In genomic region chr2:207071820-207072219, GRCh38 we compare ENCODE assay signal across 30 cellular contexts.
DNase-seq lines count a peak whose midpoint lies in the region; ATAC-seq, FAIRE-seq and TF ChIP-seq lines count a peak whose summit lies in the region.
"Had no signal": no experiment of that assay in that cellular context is flagged by ENCODE, and none has a peak within 500 bp of the region (broad histone marks: within the 10 kb centered on the region; RNA-seq: fewer than 3 reads in every experiment).

No MANE protein-coding gene starts in this region.

- intact Hi-C loops in activated CD4-positive, alpha-beta T cell treated with anti-CD3 and anti-CD28 coated beads for 36 hours (cut with DNase I, micrococcal nuclease): loop anchor here (5.0 kb wide), 4 partner anchors 50 to 260 kb away; partner anchors contain the start of gene KLF7 (in 1 of the 2)
- intact Hi-C loops in GM12878 (cut with micrococcal nuclease; ENCODE audit: unreplicated experiment): loop anchor here (10.0 kb wide), 1 partner anchor 267 kb away; no protein-coding TSS in a partner anchor
- intact Hi-C loops in breast epithelium (cut with DNase I; ENCODE audit: low total_unique reads): no loop called here
- intact Hi-C loops in adrenal gland (cut with DNase I): no loop called here

- TF ChIP-seq POLR2A in GM12878 (IDR thresholded peaks at IDR 0.05; ENCODE audit: low read depth, low read length): no peak
- no peak for TF ChIP-seq POLR2A in breast epithelium (IDR thresholded peaks at IDR 0.05)
- TF ChIP-seq POLR2A in adrenal gland (IDR thresholded peaks at IDR 0.05): no peak

- no peak for TF ChIP-seq RAD21 in GM12878 (IDR thresholded peaks at IDR 0.05; ENCODE audit: insufficient read depth, low read depth, low read length)

- 32% methylated on average over 4 of the region's 4 CpGs for WGBS in GM12878 (ENCODE audit: insufficient coverage, insufficient replicate concordance, low lambda C conversion rate, missing lambda C conversion rate)
- WGBS in adrenal gland, 4 donors: 73 to 84% (median 74%) methylated on average over 4 of the region's 4 CpGs

- H3K4me1 Mint-ChIP-seq in activated CD4-positive, alpha-beta T cell treated with anti-CD3 and anti-CD28 coated beads for 36 hours: peaks cover 38% of the 10 kb centered on the region
- H3K4me1 Mint-ChIP-seq in stimulated activated naive B cell treated with anti-CD40 and anti-IgM and Interleukin-4, amounts not matched to agents 10 μg/mL and 1 μg/mL and 100 μg/mL, for 72 hours: peaks cover 31 to 41% of the 10 kb centered on the region in 2 donors
- peaks cover 43% of the 10 kb centered on the region for H3K4me1 Mint-ChIP-seq in glutamatergic neuron (ENCODE audit: low read depth, unreplicated experiment)

- CTCF ChIA-PET in activated CD4-positive, alpha-beta T cell treated with anti-CD3 and anti-CD28 coated beads for 36 hours (lab: Charles Lee): no interaction called here
- CTCF ChIA-PET in GM12878 (lab: Yijun Ruan, JAX): no interaction called here

- peak; percentile 21 for ATAC-seq in activated CD4-positive, alpha-beta T cell treated with anti-CD3 and anti-CD28 coated beads for 36 hours
- peak; percentile 39 for ATAC-seq in HG02973 (IDR thresholded peaks at IDR 0.05; ENCODE audit: unreplicated experiment)
- peak; percentile 82 for ATAC-seq in GM12878
- peak; percentile 73 to 86 for ATAC-seq in stimulated activated naive B cell treated with anti-CD40 and anti-IgM and Interleukin-4, amounts not matched to agents 10 μg/mL and 1 μg/mL and 100 μg/mL, for 72 hours (replicated peaks)
- ATAC-seq: gastrocnemius medialis, HCT116, lower lobe of right lung had no signal

- H3K4me1 ChIP-seq in GM12878 (ENCODE audit: control insufficient read depth, insufficient read depth, low read length) (peaks cover 23% of the 10 kb centered on the region), breast epithelium (no peaks in the 10 kb centered on the region), adrenal gland (replicated peaks in 1 of 2) (peaks cover 0 to 17% of the 10 kb centered on the region in 2 donors)
- H3K4me1 ChIP-seq: Caco-2, Peyer's patch had no signal

- TF ChIP-seq CTCF in GM12878 (IDR thresholded peaks at IDR 0.05 in 2 of 3, conservative IDR thresholded peaks at IDR 0.05 in 1 of 3; ENCODE audit: control insufficient read depth in 2 of 3, extremely low read depth in 1 of 3, insufficient read depth in 1 of 3, low read depth in 3 of 3, low read length in 3 of 3): no peak
- no peak for TF ChIP-seq CTCF in breast epithelium (IDR thresholded peaks at IDR 0.05)
- no peak for TF ChIP-seq CTCF in glutamatergic neuron (IDR thresholded peaks at IDR 0.05; ENCODE audit: partially characterized antibody, unreplicated experiment)
- TF ChIP-seq CTCF in adrenal gland (IDR thresholded peaks at IDR 0.05): no peak

- TF ChIP-seq EP300 in GM12878 (IDR thresholded peaks at IDR 0.05; ENCODE audit: borderline replicate concordance in 1 of 2, control insufficient read depth in 1 of 2, low read depth in 2 of 2, low read length in 2 of 2): no peak

- SMC1A ChIA-PET in GM12878 (lab: Charles Lee; ENCODE audit: uncharacterized antibody, unreplicated experiment): interaction anchor here (1.3 kb wide), 1 partner anchor 12 kb away, joined by 5 read pairs; no protein-coding TSS in a partner anchor

- no peaks in the 10 kb centered on the region for H3K27me3 ChIP-seq in GM12878 (replicated peaks in 1 of 2; ENCODE audit: control insufficient read depth in 2 of 2, insufficient read depth in 2 of 2, low read length in 1 of 2)
- H3K27me3 ChIP-seq in breast epithelium: no peaks in the 10 kb centered on the region
- H3K27me3 ChIP-seq in adrenal gland: no peaks in the 10 kb centered on the region
- H3K27me3 ChIP-seq: esophagus muscularis mucosa, Peyer's patch, stomach had no signal

- in situ Hi-C loops in GM12878 (cut with MboI): no loop called here

- H3K4me3 ChIP-seq in GM12878 (no peak overlapping the region), breast epithelium (no peak overlapping the region), adrenal gland (no peak overlapping the region)
- H3K4me3 ChIP-seq: esophagus muscularis mucosa, gastrocnemius medialis, lower lobe of right lung, Peyer's patch, SK-N-MC, smooth muscle cell, stomach had no signal

- no peak for DNase-seq in activated CD4-positive, alpha-beta T cell treated with anti-CD3 and anti-CD28 coated beads for 36 hours
- no peak for DNase-seq in activated CD4-positive, alpha-beta T cell treated with anti-CD3 and anti-CD28 coated beads, Interleukin-2, amount 50 U/mL, for 1 hour
- DNase-seq in GM12878 (ENCODE audit: low read depth, low spot score) (no peak), breast epithelium (ENCODE audit: low spot score in 2 of 2) (no peak), glutamatergic neuron (no peak), adrenal gland (no peak)
- DNase-seq in stimulated activated naive B cell treated with anti-CD40 and anti-IgM and Interleukin-4, amounts not matched to agents 10 μg/mL and 1 μg/mL and 100 μg/mL, for 72 hours: no peak
- DNase-seq: 8988T; activated CD4-positive, alpha-beta T cell treated with anti-CD3 and anti-CD28 coated beads, Interleukin-2, amount 10 ng/mL, durations not matched to agents 7 days and 5 days; activated effector memory CD4-positive, alpha-beta T cell treated with Interleukin-2 at 50 U/mL for 16 hours; activated naive CD8-positive, alpha-beta T cell treated with anti-CD3 and anti-CD28 coated beads, Interleukin-2, amount 10 ng/mL, durations not matched to agents 7 days and 5 days; Caco-2; DMS79 treated with DMSO at 0.1 percent for 48 hours; effector memory CD4-positive, alpha-beta T cell; gastrocnemius medialis; IMR-90; lower lobe of right lung; NCI-H1417 treated with DMSO at 0.1 percent for 48 hours; NCI-H2107; Peyer's patch; stimulated activated CD4-positive, alpha-beta T cell treated with anti-CD3 and anti-CD28 coated beads, Interleukin-4, amount 100 ng/mL, for 1 hour; stomach had no signal

- H3K9me3 ChIP-seq in GM12878 (replicated peaks; ENCODE audit: control insufficient read depth, insufficient read depth, low read length) (no peaks in the 10 kb centered on the region), breast epithelium (no peaks in the 10 kb centered on the region), adrenal gland (replicated peaks in 1 of 3) (no peaks in the 10 kb centered on the region)
- H3K9me3 ChIP-seq: Caco-2, esophagus muscularis mucosa, gastrocnemius medialis, lower lobe of right lung, Peyer's patch, stomach had no signal

- RAD21 ChIA-PET in GM12878 (lab: Charles Lee; ENCODE audit: unreplicated experiment): interaction anchor here (0.8 kb wide), 1 partner anchor 183 kb away, joined by 4 read pairs; no protein-coding TSS in a partner anchor

- no peaks in the 10 kb centered on the region for H3K9me3 Mint-ChIP-seq in activated CD4-positive, alpha-beta T cell treated with anti-CD3 and anti-CD28 coated beads for 36 hours (ENCODE audit: low read depth)
- H3K9me3 Mint-ChIP-seq in stimulated activated naive B cell treated with anti-CD40 and anti-IgM and Interleukin-4, amounts not matched to agents 10 μg/mL and 1 μg/mL and 100 μg/mL, for 72 hours: no peaks in the 10 kb centered on the region
- H3K9me3 Mint-ChIP-seq in glutamatergic neuron (ENCODE audit: unreplicated experiment): peaks cover 33% of the 10 kb centered on the region
- H3K9me3 Mint-ChIP-seq: activated CD4-positive, alpha-beta T cell treated with anti-CD3 and anti-CD28 coated beads, Interleukin-2, amount 10 ng/mL, durations not matched to agents 7 days and 5 days; type B pancreatic cell had no signal

- FAIRE-seq in GM12878 (lab: Jason Lieb, UNC): peak; percentile 54
- FAIRE-seq: keratinocyte had no signal

- POLR2A ChIA-PET in activated CD4-positive, alpha-beta T cell treated with anti-CD3 and anti-CD28 coated beads for 36 hours (lab: Charles Lee): no interaction called here
- POLR2A ChIA-PET in GM12878 (lab: Charles Lee): no interaction called here

- H3K79me2 ChIP-seq in GM12878 (ENCODE audit: control insufficient read depth, insufficient read depth, low read length): no peaks in the 10 kb centered on the region

- H3K27me3 Mint-ChIP-seq in activated CD4-positive, alpha-beta T cell treated with anti-CD3 and anti-CD28 coated beads for 36 hours: peaks cover 7% of the 10 kb centered on the region
- H3K27me3 Mint-ChIP-seq in stimulated activated naive B cell treated with anti-CD40 and anti-IgM and Interleukin-4, amounts not matched to agents 10 μg/mL and 1 μg/mL and 100 μg/mL, for 72 hours: no peaks in the 10 kb centered on the region
- peaks cover 13% of the 10 kb centered on the region for H3K27me3 Mint-ChIP-seq in glutamatergic neuron (ENCODE audit: unreplicated experiment)
- H3K27me3 Mint-ChIP-seq: activated CD4-positive, alpha-beta T cell treated with anti-CD3 and anti-CD28 coated beads, Interleukin-2, amount 10 ng/mL, durations not matched to agents 7 days and 5 days; activated naive CD8-positive, alpha-beta T cell treated with anti-CD3 and anti-CD28 coated beads, Interleukin-2, amount 10 ng/mL, durations not matched to agents 7 days and 5 days; type B pancreatic cell had no signal

- no peak overlapping the region for H3K9ac ChIP-seq in GM12878 (ENCODE audit: control insufficient read depth, insufficient read depth, low read length)

- H3K36me3 Mint-ChIP-seq in activated CD4-positive, alpha-beta T cell treated with anti-CD3 and anti-CD28 coated beads for 36 hours (ENCODE audit: low read depth): no peaks in the 10 kb centered on the region
- peaks cover 4 to 10% of the 10 kb centered on the region in 2 donors for H3K36me3 Mint-ChIP-seq in stimulated activated naive B cell treated with anti-CD40 and anti-IgM and Interleukin-4, amounts not matched to agents 10 μg/mL and 1 μg/mL and 100 μg/mL, for 72 hours
- no peaks in the 10 kb centered on the region for H3K36me3 Mint-ChIP-seq in glutamatergic neuron (ENCODE audit: unreplicated experiment)
- H3K36me3 Mint-ChIP-seq: type B pancreatic cell had no signal

- no TSS peak for BruUV-seq in GM12878 (replicated peaks; lab: Mats Ljungman, UMichigan)

- no peak overlapping the region for H3K4me2 ChIP-seq in GM12878 (ENCODE audit: control insufficient read depth, insufficient read depth)
- H3K4me2 ChIP-seq: smooth muscle cell had no signal

- no peak overlapping the region; the same call in 1 of the 2 replicates for H2AFZ ChIP-seq in GM12878 (ENCODE audit: control insufficient read depth, low read depth, low read length)

- H3K4me3 Mint-ChIP-seq in activated CD4-positive, alpha-beta T cell treated with anti-CD3 and anti-CD28 coated beads for 36 hours: no peak overlapping the region
- H3K4me3 Mint-ChIP-seq in stimulated activated naive B cell treated with anti-CD40 and anti-IgM and Interleukin-4, amounts not matched to agents 10 μg/mL and 1 μg/mL and 100 μg/mL, for 72 hours: no peak overlapping the region
- no peak overlapping the region for H3K4me3 Mint-ChIP-seq in glutamatergic neuron (ENCODE audit: unreplicated experiment)
- H3K4me3 Mint-ChIP-seq: activated CD4-positive, alpha-beta T cell treated with anti-CD3 and anti-CD28 coated beads, Interleukin-2, amount 10 ng/mL, durations not matched to agents 7 days and 5 days; activated naive CD8-positive, alpha-beta T cell treated with anti-CD3 and anti-CD28 coated beads, Interleukin-2, amount 10 ng/mL, durations not matched to agents 7 days and 5 days; type B pancreatic cell had no signal

- H3K36me3 ChIP-seq in GM12878 (ENCODE audit: control insufficient read depth in 2 of 2, insufficient read depth in 2 of 2, low read length in 1 of 2) (no peaks in the 10 kb centered on the region), breast epithelium (no peaks in the 10 kb centered on the region), adrenal gland (replicated peaks in 1 of 2) (no peaks in the 10 kb centered on the region)
- H3K36me3 ChIP-seq: esophagus muscularis mucosa, gastrocnemius medialis, lower lobe of right lung, Peyer's patch, stomach had no signal

- H4K20me1 ChIP-seq in GM12878 (ENCODE audit: control insufficient read depth, insufficient read depth): no peaks in the 10 kb centered on the region

- no peak overlapping the region for H3K27ac Mint-ChIP-seq in activated CD4-positive, alpha-beta T cell treated with anti-CD3 and anti-CD28 coated beads for 36 hours
- no peak overlapping the region for H3K27ac Mint-ChIP-seq in stimulated activated naive B cell treated with anti-CD40 and anti-IgM and Interleukin-4, amounts not matched to agents 10 μg/mL and 1 μg/mL and 100 μg/mL, for 72 hours
- no peak overlapping the region for H3K27ac Mint-ChIP-seq in glutamatergic neuron (ENCODE audit: unreplicated experiment)
- H3K27ac Mint-ChIP-seq: activated naive CD8-positive, alpha-beta T cell treated with anti-CD3 and anti-CD28 coated beads, Interleukin-2, amount 10 ng/mL, durations not matched to agents 7 days and 5 days; type B pancreatic cell had no signal

- H3K27ac ChIP-seq in GM12878 (ENCODE audit: control insufficient read depth, insufficient read depth) (no peak overlapping the region), breast epithelium (no peak overlapping the region), adrenal gland (no peak overlapping the region)
- H3K27ac ChIP-seq: esophagus muscularis mucosa, gastrocnemius medialis, HL-60, lower lobe of right lung, Peyer's patch, SK-N-MC, stomach had no signal

Comparison
In these comparisons a context has a peak if more than half of its experiments do, and no peak if none do; other contexts are left out.
1. ATAC-seq: peak in every context shown above with its lines; median percentile 82 in GM12878; 80 in stimulated activated naive B cell treated with anti-CD40 and anti-IgM and Interleukin-4, amounts not matched to agents 10 μg/mL and 1 μg/mL and 100 μg/mL, for 72 hours; 39 in HG02973; 21 in activated CD4-positive, alpha-beta T cell treated with anti-CD3 and anti-CD28 coated beads for 36 hours.
2. intact Hi-C loops: an anchor here in activated CD4-positive, alpha-beta T cell treated with anti-CD3 and anti-CD28 coated beads for 36 hours (5.0 kb wide) and GM12878 (10.0 kb wide); none called in breast epithelium and adrenal gland.